Comparison of ENCODE assay signal across 9 cellular contexts in genomic region chr12:19288603-19289244, GRCh38.
DNase-seq lines count a peak whose midpoint lies in the region; ATAC-seq and TF ChIP-seq lines count a peak whose summit lies in the region.
"Had no signal": no experiment of that assay in that cellular context is flagged by ENCODE, and none has a peak within 500 bp of the region (broad histone marks: within the 10 kb centered on the region; RNA-seq: fewer than 3 reads in every experiment).

No MANE protein-coding gene starts in this region.

- no peak overlapping the region for H3K4me3 ChIP-seq in coronary artery
- H3K4me3 ChIP-seq in muscle layer of duodenum (ENCODE audit: low read depth in 1 of 2, low read length in 2 of 2) = no peak overlapping the region
- H3K4me3 ChIP-seq: SK-N-MC had no signal

- H3K36me3 ChIP-seq in muscle layer of duodenum (ENCODE audit: control insufficient read depth in 1 of 2, insufficient read depth in 2 of 2, low read length in 2 of 2) = peaks cover 0 to 8% of the 10 kb centered on the region in 2 donors

- no peaks in the 10 kb centered on the region for H3K27me3 ChIP-seq in muscle layer of duodenum (ENCODE audit: low read depth, low read length)

- H3K4me1 ChIP-seq in muscle layer of duodenum (ENCODE audit: control insufficient read depth in 1 of 2, insufficient read depth in 2 of 2, low read length in 2 of 2) = no peaks in the 10 kb centered on the region

- H3K27me3 Mint-ChIP-seq in HFFc6 (ENCODE audit: insufficient read depth) = no peaks in the 10 kb centered on the region

- no peaks in the 10 kb centered on the region for H3K36me3 Mint-ChIP-seq in HFFc6 (ENCODE audit: low read depth)

- H3K27ac Mint-ChIP-seq in HFFc6 = no peak overlapping the region

- peaks cover 13% of the 10 kb centered on the region for H3K4me1 Mint-ChIP-seq in HFFc6 (ENCODE audit: low read depth)

- H3K9me3 Mint-ChIP-seq in HFFc6 = no peaks in the 10 kb centered on the region

- no peak overlapping the region for H3K4me3 Mint-ChIP-seq in HFFc6

- TF ChIP-seq CTCF in HFFc6 (IDR thresholded peaks at IDR 0.05) (peak; percentile 92), coronary artery (IDR thresholded peaks at IDR 0.05) (peak; percentile 37)

- H3K27ac ChIP-seq in coronary artery = no peak overlapping the region
- H3K27ac ChIP-seq in muscle layer of duodenum (ENCODE audit: low read length) = peak overlapping the region; percentile 11
- H3K27ac ChIP-seq: SK-N-MC had no signal

- DNase-seq in DMS153 (lab: John Stamatoyannopoulos, UW) (peak; percentile 14), HFFc6 (peak; percentile 43), NCI-H446 (lab: John Stamatoyannopoulos, UW) (peak; percentile 19 to 63), coronary artery (ENCODE audit: low spot score) (no peak), T1000 (lab: John Stamatoyannopoulos, UW) (no peak)

- no peak for ATAC-seq in HG02981 (IDR thresholded peaks at IDR 0.05; ENCODE audit: unreplicated experiment)
- ATAC-seq in GM21619 (IDR thresholded peaks at IDR 0.05; ENCODE audit: unreplicated experiment) = no peak

- H3K9me3 ChIP-seq in muscle layer of duodenum (ENCODE audit: control insufficient read depth in 1 of 2, low read length in 2 of 2) = no peaks in the 10 kb centered on the region

Comparison
In these comparisons a context has a peak if more than half of its experiments do, and no peak if none do; other contexts are left out.
1. DNase-seq: peak in DMS153 (single experiment), HFFc6 (single experiment) and NCI-H446 (2 of 2); none in coronary artery (single experiment) and T1000 (single experiment).